20 cellular contexts compared by ENCODE assay signal in genomic region chr10:69554611-69555010, GRCh38. TPM values are rescaled to one million over a fixed set of nuclear protein-coding genes. Genes with fewer than 3 reads are reported as not detected.
DNase-seq lines count a peak whose midpoint lies in the region; TF ChIP-seq lines count a peak whose summit lies in the region.
"Had no signal": no experiment of that assay in that cellular context is flagged by ENCODE, and none has a peak within 500 bp of the region (broad histone marks: within the 10 kb centered on the region; RNA-seq: fewer than 3 reads in every experiment).

No MANE protein-coding gene starts in this region.

- peaks cover 7% of the 10 kb centered on the region for H3K4me1 Mint-ChIP-seq in neural progenitor cell
- H3K4me1 Mint-ChIP-seq: B cell had no signal

- H3K79me2 ChIP-seq in neural progenitor cell (ENCODE audit: low read depth) = no peaks in the 10 kb centered on the region

- H3K36me3 ChIP-seq in neural progenitor cell = no peaks in the 10 kb centered on the region
- H3K36me3 ChIP-seq: BLaER1 treated with 17β-estradiol and CSF1 and Interleukin-3, amounts not matched to agents 10 nM and 100 nM had no signal

- H3K9ac ChIP-seq in neural progenitor cell = no peak overlapping the region
- H3K9ac ChIP-seq: BLaER1 treated with 17β-estradiol and CSF1 and Interleukin-3, amounts not matched to agents 10 nM and 100 nM had no signal

- no peak overlapping the region for H3K4me2 ChIP-seq in neural progenitor cell
- H3K4me2 ChIP-seq: A549; BLaER1 treated with 17β-estradiol and CSF1 and Interleukin-3, amounts not matched to agents 10 nM and 100 nM had no signal

- H3K36me3 Mint-ChIP-seq in neural progenitor cell = no peaks in the 10 kb centered on the region
- H3K36me3 Mint-ChIP-seq: CD8-positive, alpha-beta T cell had no signal

- H3K9me3 Mint-ChIP-seq in neural progenitor cell = peaks cover 15% of the 10 kb centered on the region

- peak overlapping the region; percentile 65 for H3K27ac Mint-ChIP-seq in neural progenitor cell
- H3K27ac Mint-ChIP-seq: B cell; CD4-positive, alpha-beta T cell; CD8-positive, alpha-beta T cell had no signal

- H3F3A ChIP-seq in neural progenitor cell (ENCODE audit: low read depth) = peaks cover 8% of the 10 kb centered on the region

- DNase-seq in NCI-H1417 (lab: John Stamatoyannopoulos, UW) (peak in 2 of 3 experiments; percentile 10 to 15), NCI-H1417 treated with DMSO at 0.1 percent for 48 hours (lab: John Stamatoyannopoulos, UW) (no peak), neural progenitor cell (ENCODE audit: low spot score) (no peak), glomerular visceral epithelial cell (ENCODE audit: extremely low spot score) (no peak)
- DNase-seq in NK-92 treated with Interleukin-12 subunit alpha and Interleukin-12 subunit beta, amount 100 ng/mL, for 24 hours (lab: John Stamatoyannopoulos, UW) = no peak
- DNase-seq: AML-193; Caco-2; Calu3; CD4-positive, alpha-beta T cell; CD8-positive, alpha-beta T cell; DMS79 treated with DMSO at 0.1 percent for 48 hours; GDM1 had no signal

- H3K4me3 ChIP-seq in neural progenitor cell = no peak overlapping the region
- H3K4me3 ChIP-seq: A549; BLaER1 treated with 17β-estradiol and CSF1 and Interleukin-3, amounts not matched to agents 10 nM and 100 nM; GM12878 had no signal

- TF ChIP-seq CTCF in neural progenitor cell (IDR thresholded peaks at IDR 0.05) = no peak

- H3K27ac ChIP-seq in neural progenitor cell = no peak overlapping the region
- H3K27ac ChIP-seq: 22Rv1; A549; BLaER1 treated with 17β-estradiol and CSF1 and Interleukin-3, amounts not matched to agents 10 nM and 100 nM; C4-2B had no signal

- no peak overlapping the region for H2AFZ ChIP-seq in neural progenitor cell (replicated peaks)

- peaks cover 9% of the 10 kb centered on the region for H3K27me3 Mint-ChIP-seq in neural progenitor cell (ENCODE audit: insufficient read depth, low read depth)

- peaks cover 8% of the 10 kb centered on the region for H3K4me1 ChIP-seq in neural progenitor cell
- H3K4me1 ChIP-seq: A549, Caco-2 had no signal

- H3K9me3 ChIP-seq in neural progenitor cell (ENCODE audit: low read depth) = peaks cover 8% of the 10 kb centered on the region

- H3K27me3 ChIP-seq in neural progenitor cell = peaks cover 54% of the 10 kb centered on the region
- H3K27me3 ChIP-seq: BLaER1 treated with 17β-estradiol and CSF1 and Interleukin-3, amounts not matched to agents 10 nM and 100 nM had no signal

- H3K4me3 Mint-ChIP-seq in neural progenitor cell = peak overlapping the region; percentile 18
- H3K4me3 Mint-ChIP-seq: B cell; CD4-positive, alpha-beta T cell; CD8-positive, alpha-beta T cell had no signal

- peaks cover 10% of the 10 kb centered on the region for H4K20me1 ChIP-seq in neural progenitor cell (ENCODE audit: low read depth)
- H4K20me1 ChIP-seq: BLaER1 treated with 17β-estradiol and CSF1 and Interleukin-3, amounts not matched to agents 10 nM and 100 nM had no signal

RNA-seq across cellular contexts. Expression of gene NEUROG3, which starts 18.6 kb away (rescaled TPM):
- total RNA-seq in neural progenitor cell (ENCODE audit: low replicate concordance) = not detected in 2 replicates
- total RNA-seq: A172; B cell; Caco-2; Calu3; CD4-positive, alpha-beta T cell; CD8-positive, alpha-beta T cell; G401; GM12878 had no signal

Comparison
In these comparisons a context has a peak if more than half of its experiments do, and no peak if none do; other contexts are left out.
1. DNase-seq: peak in NCI-H1417 (2 of 3); none in NCI-H1417 treated with DMSO at 0.1 percent for 48 hours (single experiment), neural progenitor cell (single experiment), NK-92 treated with Interleukin-12 subunit alpha and Interleukin-12 subunit beta, amount 100 ng/mL, for 24 hours (single experiment) and glomerular visceral epithelial cell (single experiment).